ENCODE assay signal across 1 cellular context in the genomic region with DNA sequence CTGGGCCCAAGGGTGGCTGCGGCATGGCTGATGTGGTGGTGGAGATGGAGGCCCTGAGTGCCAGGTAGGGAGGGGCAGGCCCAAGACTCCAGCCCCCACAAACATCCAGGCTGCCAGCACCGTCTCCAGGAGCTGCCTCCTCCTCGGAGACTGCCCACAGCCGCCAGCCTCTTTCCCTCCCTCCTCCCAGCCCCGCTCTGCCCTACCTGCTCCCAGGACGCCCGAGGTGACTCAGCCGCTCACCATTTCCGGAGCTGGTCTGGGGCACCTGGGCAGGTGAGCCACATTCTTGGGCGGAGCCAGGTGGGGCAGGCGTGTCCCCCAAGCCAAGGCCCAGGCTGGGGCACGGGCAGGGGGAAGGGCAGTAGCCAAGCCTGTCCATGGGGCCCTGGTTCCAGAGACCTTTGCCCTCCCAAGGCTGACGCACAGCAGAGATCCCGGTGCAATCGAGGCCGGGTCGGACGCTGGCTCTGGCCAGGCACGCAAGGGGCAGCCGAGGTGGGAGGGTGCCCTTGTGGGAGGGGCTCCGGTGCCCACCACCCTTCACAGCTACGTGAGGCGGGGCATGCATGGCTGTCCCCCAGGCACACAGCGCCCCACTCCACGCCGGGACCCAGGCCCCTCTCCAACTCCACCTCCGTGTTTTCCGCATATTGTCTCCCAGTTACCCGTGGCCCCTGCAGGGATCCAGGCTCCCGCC.
A peak's percentile ranks its signal among the peaks of the same experiment; 100 is the strongest.
TF ChIP-seq lines count a peak whose summit lies in the region.

No MANE protein-coding gene starts in this region.

TF ChIP-seq in HepG2, 621 proteins besides CTCF, POLR2A, EP300 and RAD21 (continued from another document and continues in another):
- TF ChIP-seq, protein P1, sequence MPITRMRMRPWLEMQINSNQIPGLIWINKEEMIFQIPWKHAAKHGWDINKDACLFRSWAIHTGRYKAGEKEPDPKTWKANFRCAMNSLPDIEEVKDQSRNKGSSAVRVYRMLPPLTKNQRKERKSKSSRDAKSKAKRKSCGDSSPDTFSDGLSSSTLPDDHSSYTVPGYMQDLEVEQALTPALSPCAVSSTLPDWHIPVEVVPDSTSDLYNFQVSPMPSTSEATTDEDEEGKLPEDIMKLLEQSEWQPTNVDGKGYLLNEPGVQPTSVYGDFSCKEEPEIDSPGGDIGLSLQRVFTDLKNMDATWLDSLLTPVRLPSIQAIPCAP (CRISPR knock-in tag; IDR thresholded peaks at IDR 0.05; ENCODE audit: low read depth), result no peak
- TF ChIP-seq CHD4 (IDR thresholded peaks at IDR 0.05; ENCODE audit: borderline replicate concordance, low read length) (no peak), ZNF451 (CRISPR knock-in tag; IDR thresholded peaks at IDR 0.05) (no peak), ZNF564 (CRISPR knock-in tag; IDR thresholded peaks at IDR 0.05) (no peak), ZNF296 (CRISPR knock-in tag; conservative IDR thresholded peaks at IDR 0.05) (no peak), SIX4 (CRISPR knock-in tag; IDR thresholded peaks at IDR 0.05) (no peak), GABPB1 (CRISPR knock-in tag; IDR thresholded peaks at IDR 0.05) (peak; percentile 59; the same call in 1 of the 2 replicates), CHCHD3 (CRISPR knock-in tag; IDR thresholded peaks at IDR 0.05) (no peak), DNMT1 (CRISPR knock-in tag; IDR thresholded peaks at IDR 0.05) (no peak), KAT2B (IDR thresholded peaks at IDR 0.05; ENCODE audit: borderline replicate concordance, low read depth, low read length) (no peak), NFYC (CRISPR knock-in tag; IDR thresholded peaks at IDR 0.05) (no peak), SIN3A (IDR thresholded peaks at IDR 0.05; ENCODE audit: borderline replicate concordance, low read depth, low read length) (no peak), LCORL (IDR thresholded peaks at IDR 0.05) (no peak), LCORL (CRISPR knock-in tag; IDR thresholded peaks at IDR 0.05) (peak; percentile 67; the same call in 1 of the 2 replicates), DMAP1 (CRISPR knock-in tag; IDR thresholded peaks at IDR 0.05) (no peak), ZSCAN25 (CRISPR knock-in tag; IDR thresholded peaks at IDR 0.05) (no peak), CAMTA2 (CRISPR knock-in tag; IDR thresholded peaks at IDR 0.05; ENCODE audit: borderline replicate concordance) (no peak), ZNF562 (CRISPR knock-in tag; IDR thresholded peaks at IDR 0.05; ENCODE audit: borderline replicate concordance) (no peak), GTF2F1 (IDR thresholded peaks at IDR 0.05; ENCODE audit: low read length) (no peak), SSRP1 (CRISPR knock-in tag; IDR thresholded peaks at IDR 0.05) (no peak)
- TF ChIP-seq, protein P2, sequence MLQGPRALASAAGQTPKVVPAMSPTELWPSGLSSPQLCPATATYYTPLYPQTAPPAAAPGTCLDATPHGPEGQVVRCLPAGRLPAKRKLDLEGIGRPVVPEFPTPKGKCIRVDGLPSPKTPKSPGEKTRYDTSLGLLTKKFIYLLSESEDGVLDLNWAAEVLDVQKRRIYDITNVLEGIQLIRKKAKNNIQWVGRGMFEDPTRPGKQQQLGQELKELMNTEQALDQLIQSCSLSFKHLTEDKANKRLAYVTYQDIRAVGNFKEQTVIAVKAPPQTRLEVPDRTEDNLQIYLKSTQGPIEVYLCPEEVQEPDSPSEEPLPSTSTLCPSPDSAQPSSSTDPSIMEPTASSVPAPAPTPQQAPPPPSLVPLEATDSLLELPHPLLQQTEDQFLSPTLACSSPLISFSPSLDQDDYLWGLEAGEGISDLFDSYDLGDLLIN (CRISPR knock-in tag; IDR thresholded peaks at IDR 0.05; ENCODE audit: borderline replicate concordance), result no peak
- TF ChIP-seq, protein P3, sequence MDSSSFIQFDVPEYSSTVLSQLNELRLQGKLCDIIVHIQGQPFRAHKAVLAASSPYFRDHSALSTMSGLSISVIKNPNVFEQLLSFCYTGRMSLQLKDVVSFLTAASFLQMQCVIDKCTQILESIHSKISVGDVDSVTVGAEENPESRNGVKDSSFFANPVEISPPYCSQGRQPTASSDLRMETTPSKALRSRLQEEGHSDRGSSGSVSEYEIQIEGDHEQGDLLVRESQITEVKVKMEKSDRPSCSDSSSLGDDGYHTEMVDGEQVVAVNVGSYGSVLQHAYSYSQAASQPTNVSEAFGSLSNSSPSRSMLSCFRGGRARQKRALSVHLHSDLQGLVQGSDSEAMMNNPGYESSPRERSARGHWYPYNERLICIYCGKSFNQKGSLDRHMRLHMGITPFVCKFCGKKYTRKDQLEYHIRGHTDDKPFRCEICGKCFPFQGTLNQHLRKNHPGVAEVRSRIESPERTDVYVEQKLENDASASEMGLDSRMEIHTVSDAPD (CRISPR knock-in tag; IDR thresholded peaks at IDR 0.05), result no peak
- TF ChIP-seq, protein P4, sequence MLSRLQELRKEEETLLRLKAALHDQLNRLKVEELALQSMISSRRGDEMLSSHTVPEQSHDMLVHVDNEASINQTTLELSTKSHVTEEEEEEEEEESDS (CRISPR knock-in tag; IDR thresholded peaks at IDR 0.05; ENCODE audit: borderline replicate concordance), result no peak
- TF ChIP-seq, protein P5, sequence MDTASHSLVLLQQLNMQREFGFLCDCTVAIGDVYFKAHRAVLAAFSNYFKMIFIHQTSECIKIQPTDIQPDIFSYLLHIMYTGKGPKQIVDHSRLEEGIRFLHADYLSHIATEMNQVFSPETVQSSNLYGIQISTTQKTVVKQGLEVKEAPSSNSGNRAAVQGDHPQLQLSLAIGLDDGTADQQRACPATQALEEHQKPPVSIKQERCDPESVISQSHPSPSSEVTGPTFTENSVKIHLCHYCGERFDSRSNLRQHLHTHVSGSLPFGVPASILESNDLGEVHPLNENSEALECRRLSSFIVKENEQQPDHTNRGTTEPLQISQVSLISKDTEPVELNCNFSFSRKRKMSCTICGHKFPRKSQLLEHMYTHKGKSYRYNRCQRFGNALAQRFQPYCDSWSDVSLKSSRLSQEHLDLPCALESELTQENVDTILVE (CRISPR knock-in tag; IDR thresholded peaks at IDR 0.05), result no peak
- TF ChIP-seq, protein P6, sequence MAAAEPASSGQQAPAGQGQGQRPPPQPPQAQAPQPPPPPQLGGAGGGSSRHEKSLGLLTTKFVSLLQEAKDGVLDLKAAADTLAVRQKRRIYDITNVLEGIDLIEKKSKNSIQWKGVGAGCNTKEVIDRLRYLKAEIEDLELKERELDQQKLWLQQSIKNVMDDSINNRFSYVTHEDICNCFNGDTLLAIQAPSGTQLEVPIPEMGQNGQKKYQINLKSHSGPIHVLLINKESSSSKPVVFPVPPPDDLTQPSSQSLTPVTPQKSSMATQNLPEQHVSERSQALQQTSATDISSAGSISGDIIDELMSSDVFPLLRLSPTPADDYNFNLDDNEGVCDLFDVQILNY (CRISPR knock-in tag; conservative IDR thresholded peaks at IDR 0.05), result no peak
- TF ChIP-seq, protein P7, sequence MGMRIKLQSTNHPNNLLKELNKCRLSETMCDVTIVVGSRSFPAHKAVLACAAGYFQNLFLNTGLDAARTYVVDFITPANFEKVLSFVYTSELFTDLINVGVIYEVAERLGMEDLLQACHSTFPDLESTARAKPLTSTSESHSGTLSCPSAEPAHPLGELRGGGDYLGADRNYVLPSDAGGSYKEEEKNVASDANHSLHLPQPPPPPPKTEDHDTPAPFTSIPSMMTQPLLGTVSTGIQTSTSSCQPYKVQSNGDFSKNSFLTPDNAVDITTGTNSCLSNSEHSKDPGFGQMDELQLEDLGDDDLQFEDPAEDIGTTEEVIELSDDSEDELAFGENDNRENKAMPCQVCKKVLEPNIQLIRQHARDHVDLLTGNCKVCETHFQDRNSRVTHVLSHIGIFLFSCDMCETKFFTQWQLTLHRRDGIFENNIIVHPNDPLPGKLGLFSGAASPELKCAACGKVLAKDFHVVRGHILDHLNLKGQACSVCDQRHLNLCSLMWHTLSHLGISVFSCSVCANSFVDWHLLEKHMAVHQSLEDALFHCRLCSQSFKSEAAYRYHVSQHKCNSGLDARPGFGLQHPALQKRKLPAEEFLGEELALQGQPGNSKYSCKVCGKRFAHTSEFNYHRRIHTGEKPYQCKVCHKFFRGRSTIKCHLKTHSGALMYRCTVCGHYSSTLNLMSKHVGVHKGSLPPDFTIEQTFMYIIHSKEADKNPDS (CRISPR knock-in tag; IDR thresholded peaks at IDR 0.05), result no peak
- TF ChIP-seq, protein P8, sequence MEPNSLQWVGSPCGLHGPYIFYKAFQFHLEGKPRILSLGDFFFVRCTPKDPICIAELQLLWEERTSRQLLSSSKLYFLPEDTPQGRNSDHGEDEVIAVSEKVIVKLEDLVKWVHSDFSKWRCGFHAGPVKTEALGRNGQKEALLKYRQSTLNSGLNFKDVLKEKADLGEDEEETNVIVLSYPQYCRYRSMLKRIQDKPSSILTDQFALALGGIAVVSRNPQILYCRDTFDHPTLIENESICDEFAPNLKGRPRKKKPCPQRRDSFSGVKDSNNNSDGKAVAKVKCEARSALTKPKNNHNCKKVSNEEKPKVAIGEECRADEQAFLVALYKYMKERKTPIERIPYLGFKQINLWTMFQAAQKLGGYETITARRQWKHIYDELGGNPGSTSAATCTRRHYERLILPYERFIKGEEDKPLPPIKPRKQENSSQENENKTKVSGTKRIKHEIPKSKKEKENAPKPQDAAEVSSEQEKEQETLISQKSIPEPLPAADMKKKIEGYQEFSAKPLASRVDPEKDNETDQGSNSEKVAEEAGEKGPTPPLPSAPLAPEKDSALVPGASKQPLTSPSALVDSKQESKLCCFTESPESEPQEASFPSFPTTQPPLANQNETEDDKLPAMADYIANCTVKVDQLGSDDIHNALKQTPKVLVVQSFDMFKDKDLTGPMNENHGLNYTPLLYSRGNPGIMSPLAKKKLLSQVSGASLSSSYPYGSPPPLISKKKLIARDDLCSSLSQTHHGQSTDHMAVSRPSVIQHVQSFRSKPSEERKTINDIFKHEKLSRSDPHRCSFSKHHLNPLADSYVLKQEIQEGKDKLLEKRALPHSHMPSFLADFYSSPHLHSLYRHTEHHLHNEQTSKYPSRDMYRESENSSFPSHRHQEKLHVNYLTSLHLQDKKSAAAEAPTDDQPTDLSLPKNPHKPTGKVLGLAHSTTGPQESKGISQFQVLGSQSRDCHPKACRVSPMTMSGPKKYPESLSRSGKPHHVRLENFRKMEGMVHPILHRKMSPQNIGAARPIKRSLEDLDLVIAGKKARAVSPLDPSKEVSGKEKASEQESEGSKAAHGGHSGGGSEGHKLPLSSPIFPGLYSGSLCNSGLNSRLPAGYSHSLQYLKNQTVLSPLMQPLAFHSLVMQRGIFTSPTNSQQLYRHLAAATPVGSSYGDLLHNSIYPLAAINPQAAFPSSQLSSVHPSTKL (CRISPR knock-in tag; IDR thresholded peaks at IDR 0.05), result no peak
- TF ChIP-seq, protein P9, sequence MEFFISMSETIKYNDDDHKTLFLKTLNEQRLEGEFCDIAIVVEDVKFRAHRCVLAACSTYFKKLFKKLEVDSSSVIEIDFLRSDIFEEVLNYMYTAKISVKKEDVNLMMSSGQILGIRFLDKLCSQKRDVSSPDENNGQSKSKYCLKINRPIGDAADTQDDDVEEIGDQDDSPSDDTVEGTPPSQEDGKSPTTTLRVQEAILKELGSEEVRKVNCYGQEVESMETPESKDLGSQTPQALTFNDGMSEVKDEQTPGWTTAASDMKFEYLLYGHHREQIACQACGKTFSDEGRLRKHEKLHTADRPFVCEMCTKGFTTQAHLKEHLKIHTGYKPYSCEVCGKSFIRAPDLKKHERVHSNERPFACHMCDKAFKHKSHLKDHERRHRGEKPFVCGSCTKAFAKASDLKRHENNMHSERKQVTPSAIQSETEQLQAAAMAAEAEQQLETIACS (CRISPR knock-in tag; IDR thresholded peaks at IDR 0.05), result no peak
- TF ChIP-seq, protein P10, sequence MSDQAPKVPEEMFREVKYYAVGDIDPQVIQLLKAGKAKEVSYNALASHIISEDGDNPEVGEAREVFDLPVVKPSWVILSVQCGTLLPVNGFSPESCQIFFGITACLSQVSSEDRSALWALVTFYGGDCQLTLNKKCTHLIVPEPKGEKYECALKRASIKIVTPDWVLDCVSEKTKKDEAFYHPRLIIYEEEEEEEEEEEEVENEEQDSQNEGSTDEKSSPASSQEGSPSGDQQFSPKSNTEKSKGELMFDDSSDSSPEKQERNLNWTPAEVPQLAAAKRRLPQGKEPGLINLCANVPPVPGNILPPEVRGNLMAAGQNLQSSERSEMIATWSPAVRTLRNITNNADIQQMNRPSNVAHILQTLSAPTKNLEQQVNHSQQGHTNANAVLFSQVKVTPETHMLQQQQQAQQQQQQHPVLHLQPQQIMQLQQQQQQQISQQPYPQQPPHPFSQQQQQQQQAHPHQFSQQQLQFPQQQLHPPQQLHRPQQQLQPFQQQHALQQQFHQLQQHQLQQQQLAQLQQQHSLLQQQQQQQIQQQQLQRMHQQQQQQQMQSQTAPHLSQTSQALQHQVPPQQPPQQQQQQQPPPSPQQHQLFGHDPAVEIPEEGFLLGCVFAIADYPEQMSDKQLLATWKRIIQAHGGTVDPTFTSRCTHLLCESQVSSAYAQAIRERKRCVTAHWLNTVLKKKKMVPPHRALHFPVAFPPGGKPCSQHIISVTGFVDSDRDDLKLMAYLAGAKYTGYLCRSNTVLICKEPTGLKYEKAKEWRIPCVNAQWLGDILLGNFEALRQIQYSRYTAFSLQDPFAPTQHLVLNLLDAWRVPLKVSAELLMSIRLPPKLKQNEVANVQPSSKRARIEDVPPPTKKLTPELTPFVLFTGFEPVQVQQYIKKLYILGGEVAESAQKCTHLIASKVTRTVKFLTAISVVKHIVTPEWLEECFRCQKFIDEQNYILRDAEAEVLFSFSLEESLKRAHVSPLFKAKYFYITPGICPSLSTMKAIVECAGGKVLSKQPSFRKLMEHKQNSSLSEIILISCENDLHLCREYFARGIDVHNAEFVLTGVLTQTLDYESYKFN (CRISPR knock-in tag; conservative IDR thresholded peaks at IDR 0.05), result peak; percentile 54
- TF ChIP-seq, protein P11, sequence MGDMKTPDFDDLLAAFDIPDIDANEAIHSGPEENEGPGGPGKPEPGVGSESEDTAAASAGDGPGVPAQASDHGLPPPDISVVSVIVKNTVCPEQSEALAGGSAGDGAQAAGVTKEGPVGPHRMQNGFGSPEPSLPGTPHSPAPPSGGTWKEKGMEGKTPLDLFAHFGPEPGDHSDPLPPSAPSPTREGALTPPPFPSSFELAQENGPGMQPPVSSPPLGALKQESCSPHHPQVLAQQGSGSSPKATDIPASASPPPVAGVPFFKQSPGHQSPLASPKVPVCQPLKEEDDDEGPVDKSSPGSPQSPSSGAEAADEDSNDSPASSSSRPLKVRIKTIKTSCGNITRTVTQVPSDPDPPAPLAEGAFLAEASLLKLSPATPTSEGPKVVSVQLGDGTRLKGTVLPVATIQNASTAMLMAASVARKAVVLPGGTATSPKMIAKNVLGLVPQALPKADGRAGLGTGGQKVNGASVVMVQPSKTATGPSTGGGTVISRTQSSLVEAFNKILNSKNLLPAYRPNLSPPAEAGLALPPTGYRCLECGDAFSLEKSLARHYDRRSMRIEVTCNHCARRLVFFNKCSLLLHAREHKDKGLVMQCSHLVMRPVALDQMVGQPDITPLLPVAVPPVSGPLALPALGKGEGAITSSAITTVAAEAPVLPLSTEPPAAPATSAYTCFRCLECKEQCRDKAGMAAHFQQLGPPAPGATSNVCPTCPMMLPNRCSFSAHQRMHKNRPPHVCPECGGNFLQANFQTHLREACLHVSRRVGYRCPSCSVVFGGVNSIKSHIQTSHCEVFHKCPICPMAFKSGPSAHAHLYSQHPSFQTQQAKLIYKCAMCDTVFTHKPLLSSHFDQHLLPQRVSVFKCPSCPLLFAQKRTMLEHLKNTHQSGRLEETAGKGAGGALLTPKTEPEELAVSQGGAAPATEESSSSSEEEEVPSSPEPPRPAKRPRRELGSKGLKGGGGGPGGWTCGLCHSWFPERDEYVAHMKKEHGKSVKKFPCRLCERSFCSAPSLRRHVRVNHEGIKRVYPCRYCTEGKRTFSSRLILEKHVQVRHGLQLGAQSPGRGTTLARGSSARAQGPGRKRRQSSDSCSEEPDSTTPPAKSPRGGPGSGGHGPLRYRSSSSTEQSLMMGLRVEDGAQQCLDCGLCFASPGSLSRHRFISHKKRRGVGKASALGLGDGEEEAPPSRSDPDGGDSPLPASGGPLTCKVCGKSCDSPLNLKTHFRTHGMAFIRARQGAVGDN (CRISPR knock-in tag; IDR thresholded peaks at IDR 0.05), result peak; percentile 84
